ENCODE assay signal across 19 cellular contexts in the genomic region with DNA sequence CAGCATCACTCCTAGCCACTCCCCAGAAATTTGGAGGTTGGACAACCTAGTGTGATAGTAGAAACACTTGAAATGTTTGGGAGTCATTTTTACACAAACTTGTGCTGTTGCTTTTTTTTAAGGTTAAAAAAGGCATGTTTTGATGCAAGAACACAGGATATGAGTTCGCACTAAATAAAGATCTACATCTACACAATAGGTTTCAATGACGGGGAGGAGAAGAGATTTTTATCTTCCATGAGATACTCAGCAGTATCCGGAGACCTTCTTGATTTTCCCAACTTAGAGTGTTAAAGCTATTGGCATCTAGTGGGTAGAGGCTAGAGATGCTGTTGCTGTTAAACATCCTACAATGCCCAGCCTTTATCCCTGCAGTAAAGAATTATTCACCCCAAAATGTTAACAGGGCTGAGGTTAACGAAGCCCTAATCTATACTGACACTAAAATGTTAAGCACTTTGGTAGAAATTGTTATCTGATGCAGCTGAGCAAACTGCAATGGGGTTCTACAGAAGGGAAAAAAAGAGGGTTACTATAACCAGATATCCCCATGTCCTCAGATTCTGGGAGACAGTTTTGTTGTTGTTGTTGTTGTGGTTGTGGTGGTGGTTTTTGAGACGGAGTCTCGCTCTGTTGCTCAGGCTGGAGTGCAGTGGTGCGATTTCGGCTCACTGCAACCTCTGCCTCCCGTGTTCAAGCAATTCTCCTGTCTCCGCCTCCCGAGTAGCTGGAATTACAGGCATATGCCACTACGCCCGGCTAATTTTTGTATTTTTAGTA. TPM values are rescaled to one million over a fixed set of nuclear protein-coding genes. Genes with fewer than 3 reads are reported as not detected.
A peak's percentile ranks its signal among the peaks of the same experiment; 100 is the strongest.
DNase-seq lines count a peak whose midpoint lies in the region; ATAC-seq lines count a peak whose summit lies in the region.
"Had no signal": no experiment of that assay in that cellular context is flagged by ENCODE, and none has a peak within 500 bp of the region (broad histone marks: within the 10 kb centered on the region; RNA-seq: fewer than 3 reads in every experiment).

No MANE protein-coding gene starts in this region.

- H3K27me3 Mint-ChIP-seq in activated naive CD8-positive, alpha-beta T cell: no peaks in the 10 kb centered on the region
- H3K27me3 Mint-ChIP-seq in activated naive CD8-positive, alpha-beta T cell treated with anti-CD3 and anti-CD28 coated beads for 36 hours: peaks cover 3% of the 10 kb centered on the region
- H3K27me3 Mint-ChIP-seq in T-helper 1 cell treated with Interleukin-12 subunit alpha and Interleukin-12 subunit beta and Interleukin-4 antibody, amounts not matched to agents 30 μg/mL and 1 μg/mL, for 36 hours (ENCODE audit: low read depth): no peaks in the 10 kb centered on the region

- H3K27ac Mint-ChIP-seq in activated naive CD8-positive, alpha-beta T cell: peak overlapping the region; percentile 51
- no peak overlapping the region for H3K27ac Mint-ChIP-seq in activated naive CD8-positive, alpha-beta T cell treated with anti-CD3 and anti-CD28 coated beads for 36 hours
- peak overlapping the region; percentile 84 for H3K27ac Mint-ChIP-seq in T-helper 1 cell treated with Interleukin-12 subunit alpha and Interleukin-12 subunit beta and Interleukin-4 antibody, amounts not matched to agents 30 μg/mL and 1 μg/mL, for 36 hours
- H3K27ac Mint-ChIP-seq: HFFc6, WTC11 had no signal

- H3K9me3 Mint-ChIP-seq in activated naive CD8-positive, alpha-beta T cell (ENCODE audit: low read depth): no peaks in the 10 kb centered on the region
- H3K9me3 Mint-ChIP-seq in activated naive CD8-positive, alpha-beta T cell treated with anti-CD3 and anti-CD28 coated beads for 36 hours: no peaks in the 10 kb centered on the region
- peaks cover 9% of the 10 kb centered on the region for H3K9me3 Mint-ChIP-seq in T-helper 1 cell treated with Interleukin-12 subunit alpha and Interleukin-12 subunit beta and Interleukin-4 antibody, amounts not matched to agents 30 μg/mL and 1 μg/mL, for 36 hours
- H3K9me3 Mint-ChIP-seq: nephron progenitor cell had no signal

- H3K4me3 Mint-ChIP-seq in activated naive CD8-positive, alpha-beta T cell: no peak overlapping the region
- H3K4me3 Mint-ChIP-seq in activated naive CD8-positive, alpha-beta T cell treated with anti-CD3 and anti-CD28 coated beads for 36 hours: no peak overlapping the region
- peak overlapping the region; percentile 42 for H3K4me3 Mint-ChIP-seq in T-helper 1 cell treated with Interleukin-12 subunit alpha and Interleukin-12 subunit beta and Interleukin-4 antibody, amounts not matched to agents 30 μg/mL and 1 μg/mL, for 36 hours
- H3K4me3 Mint-ChIP-seq: HFFc6, nephron progenitor cell, WTC11 had no signal

- no peak for DNase-seq in activated naive CD8-positive, alpha-beta T cell treated with anti-CD3 and anti-CD28 coated beads for 36 hours
- peak; percentile 45 for DNase-seq in central memory CD4-positive, alpha-beta T cell
- DNase-seq in NCI-H1092 (lab: John Stamatoyannopoulos, UW): no peak
- DNase-seq: activated gamma-delta T cell, GDM1, HFFc6, hippocampal formation, midbrain, MV-4-11, NCI-H187, NCI-H69, nephron progenitor cell, right lobe of liver had no signal

- peaks cover 2% of the 10 kb centered on the region for H3K36me3 Mint-ChIP-seq in activated naive CD8-positive, alpha-beta T cell
- H3K36me3 Mint-ChIP-seq in activated naive CD8-positive, alpha-beta T cell treated with anti-CD3 and anti-CD28 coated beads for 36 hours: no peaks in the 10 kb centered on the region
- peaks cover 8% of the 10 kb centered on the region for H3K36me3 Mint-ChIP-seq in T-helper 1 cell treated with Interleukin-12 subunit alpha and Interleukin-12 subunit beta and Interleukin-4 antibody, amounts not matched to agents 30 μg/mL and 1 μg/mL, for 36 hours (ENCODE audit: low read depth)
- H3K36me3 Mint-ChIP-seq: WTC11 had no signal

- peaks cover 52% of the 10 kb centered on the region for H3K4me1 Mint-ChIP-seq in activated naive CD8-positive, alpha-beta T cell (ENCODE audit: low read depth)
- H3K4me1 Mint-ChIP-seq in activated naive CD8-positive, alpha-beta T cell treated with anti-CD3 and anti-CD28 coated beads for 36 hours: peaks cover 45% of the 10 kb centered on the region
- H3K4me1 Mint-ChIP-seq in T-helper 1 cell treated with Interleukin-12 subunit alpha and Interleukin-12 subunit beta and Interleukin-4 antibody, amounts not matched to agents 30 μg/mL and 1 μg/mL, for 36 hours (ENCODE audit: low read depth): peaks cover 67% of the 10 kb centered on the region

- no peak for ATAC-seq in HG02588 (IDR thresholded peaks at IDR 0.05; ENCODE audit: unreplicated experiment)
- ATAC-seq in HG02870 (IDR thresholded peaks at IDR 0.05; ENCODE audit: unreplicated experiment): no peak
- ATAC-seq: K562, right lobe of liver, WTC11 had no signal

RNA-seq across cellular contexts. Expression of a gene that starts 14.0 kb away (rescaled TPM):
- total RNA-seq in activated naive CD8-positive, alpha-beta T cell treated with anti-CD3 and anti-CD28 coated beads for 36 hours: 10 to 100 TPM; 31.0 to 37.4 TPM
